Comparison of ENCODE assay signal across 10 cellular contexts in the genomic region with DNA sequence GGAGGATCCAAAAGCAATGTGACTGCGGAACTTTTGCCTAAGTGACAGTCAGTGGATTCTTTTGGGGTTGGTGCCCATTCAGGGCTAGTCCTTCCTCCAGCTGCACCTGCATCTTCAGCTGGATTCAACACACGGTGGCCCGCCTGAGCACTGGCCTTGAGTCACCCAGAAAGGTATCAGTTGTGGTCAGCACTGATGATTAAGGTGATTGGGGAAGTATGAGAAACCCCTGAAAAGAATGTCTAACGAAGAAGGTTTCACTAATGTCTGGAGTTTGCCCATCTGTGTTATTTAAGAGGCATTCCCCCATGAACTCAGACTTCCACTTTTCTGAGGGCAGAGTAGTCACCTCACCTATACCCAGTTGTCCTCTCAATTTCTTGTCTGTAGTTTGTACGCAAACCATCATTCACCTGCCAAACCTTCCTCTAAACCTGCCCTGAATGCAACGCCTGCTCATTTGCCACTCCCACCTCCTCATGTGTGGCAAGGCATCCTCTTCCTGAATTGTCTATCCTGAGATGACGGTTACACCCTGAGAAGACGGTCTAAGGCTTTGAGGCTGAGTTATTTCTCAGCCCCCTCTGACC. TPM values are rescaled to one million over a fixed set of nuclear protein-coding genes. Genes with fewer than 3 reads are reported as not detected.
A peak's percentile ranks its signal among the peaks of the same experiment; 100 is the strongest.
DNase-seq lines count a peak whose midpoint lies in the region; ATAC-seq, FAIRE-seq and TF ChIP-seq lines count a peak whose summit lies in the region.
"Had no signal": no experiment of that assay in that cellular context is flagged by ENCODE, and none has a peak within 500 bp of the region (broad histone marks: within the 10 kb centered on the region; RNA-seq: fewer than 3 reads in every experiment).

No MANE protein-coding gene starts in this region.

- H3K9me3 Mint-ChIP-seq in activated naive CD8-positive, alpha-beta T cell treated with anti-CD3 and anti-CD28 coated beads for 36 hours = peaks cover 3% of the 10 kb centered on the region

- no peak overlapping the region for H3K4me3 ChIP-seq in GM06990 (replicated peaks; ENCODE audit: low read depth, low read length)
- H3K4me3 ChIP-seq in pancreas = no peak overlapping the region
- H3K4me3 ChIP-seq in tibial nerve = no peak overlapping the region

- H3K27ac Mint-ChIP-seq in activated naive CD8-positive, alpha-beta T cell treated with anti-CD3 and anti-CD28 coated beads for 36 hours = peak overlapping the region; percentile 97

- TF ChIP-seq EP300 in tibial nerve (IDR thresholded peaks at IDR 0.05) = no peak

- H3K27ac ChIP-seq in pancreas (no peak overlapping the region), tibial nerve (no peak overlapping the region)

- H3K9me3 ChIP-seq in pancreas (no peaks in the 10 kb centered on the region), tibial nerve (no peaks in the 10 kb centered on the region)

- TF ChIP-seq POLR2A in tibial nerve (IDR thresholded peaks at IDR 0.05) = no peak

- intact Hi-C loops in pancreas (cut with DNase I) = no loop called here

- peaks cover 84% of the 10 kb centered on the region for H3K4me1 Mint-ChIP-seq in activated naive CD8-positive, alpha-beta T cell treated with anti-CD3 and anti-CD28 coated beads for 36 hours

- H3K4me3 Mint-ChIP-seq in activated naive CD8-positive, alpha-beta T cell treated with anti-CD3 and anti-CD28 coated beads for 36 hours = peak overlapping the region; percentile 3

- no peaks in the 10 kb centered on the region for H3K27me3 Mint-ChIP-seq in activated naive CD8-positive, alpha-beta T cell treated with anti-CD3 and anti-CD28 coated beads for 36 hours

- TF ChIP-seq CTCF in GM06990 (IDR thresholded peaks at IDR 0.05; ENCODE audit: insufficient read depth, low read length, poor library complexity, severe bottlenecking) (no peak), pancreas (IDR thresholded peaks at IDR 0.05) (no peak), tibial nerve (IDR thresholded peaks at IDR 0.05) (no peak)

- no peaks in the 10 kb centered on the region for H3K27me3 ChIP-seq in GM06990 (replicated peaks; ENCODE audit: control insufficient read depth, insufficient read depth, low read length)
- H3K27me3 ChIP-seq in pancreas = no peaks in the 10 kb centered on the region
- H3K27me3 ChIP-seq in tibial nerve = no peaks in the 10 kb centered on the region

- no peaks in the 10 kb centered on the region for H3K36me3 ChIP-seq in GM06990 (ENCODE audit: control insufficient read depth, insufficient read depth, low read length)
- H3K36me3 ChIP-seq in pancreas = no peaks in the 10 kb centered on the region
- no peaks in the 10 kb centered on the region for H3K36me3 ChIP-seq in tibial nerve

- WGBS in pancreas, 2 donors = 75 to 84% methylated on average over 8 of the region's 8 CpGs
- 81 to 91% methylated on average over 8 of the region's 8 CpGs for WGBS in tibial nerve, 2 donors

- peaks cover 8% of the 10 kb centered on the region for H3K36me3 Mint-ChIP-seq in activated naive CD8-positive, alpha-beta T cell treated with anti-CD3 and anti-CD28 coated beads for 36 hours

- peak; percentile 62 for DNase-seq in GM06990 (ENCODE audit: extremely low read depth, insufficient read length)
- DNase-seq in activated naive CD8-positive, alpha-beta T cell treated with anti-CD3 and anti-CD28 coated beads for 36 hours = peak; percentile 64
- no peak for DNase-seq in pancreas
- no peak for DNase-seq in tibial nerve (ENCODE audit: low spot score in 2 of 2)
- no peak for DNase-seq in pons (ENCODE audit: low spot score)

- no peaks in the 10 kb centered on the region for H3K4me1 ChIP-seq in pancreas
- H3K4me1 ChIP-seq in tibial nerve = peaks cover 0 to 17% (median 6%) of the 10 kb centered on the region in 4 donors

- FAIRE-seq in pancreas (lab: Jason Lieb, UNC) = no peak

- ATAC-seq in GM21360 (IDR thresholded peaks at IDR 0.05; ENCODE audit: unreplicated experiment) (peak; percentile 26), HG03469 (IDR thresholded peaks at IDR 0.05; ENCODE audit: unreplicated experiment) (peak; percentile 27), pancreas (no peak), esophagus mucosa (no peak)

RNA-seq across cellular contexts. Expression of gene CSF2, which starts 27.2 kb away (rescaled TPM):
- total RNA-seq in activated naive CD8-positive, alpha-beta T cell treated with anti-CD3 and anti-CD28 coated beads for 36 hours = 100 to 1,000 TPM; 103 to 107 TPM
- total RNA-seq in pancreas = under 1 TPM in 1 of 6 donors, not detected in 5; 0.19 TPM
- polyA plus RNA-seq in pancreas = not detected
- total RNA-seq in tibial nerve = not detected
- not detected for total RNA-seq in esophagus mucosa
- total RNA-seq: pulmonary artery endothelial cell, subcutaneous adipose tissue had no signal

RNA-seq across cellular contexts. Expression of gene IL3, which starts 40.3 kb away (rescaled TPM):
- under 1 TPM; 0.20 to 0.49 TPM for total RNA-seq in activated naive CD8-positive, alpha-beta T cell treated with anti-CD3 and anti-CD28 coated beads for 36 hours
- total RNA-seq in pancreas = not detected
- not detected for polyA plus RNA-seq in pancreas
- total RNA-seq in tibial nerve = not detected
- not detected for total RNA-seq in esophagus mucosa
- total RNA-seq: pulmonary artery endothelial cell, subcutaneous adipose tissue had no signal

Comparison
In these comparisons a context has a peak if more than half of its experiments do, and no peak if none do; other contexts are left out.
1. DNase-seq: peak in GM06990 (single experiment) and activated naive CD8-positive, alpha-beta T cell treated with anti-CD3 and anti-CD28 coated beads for 36 hours (single experiment); none in pancreas (0 of 6), tibial nerve (0 of 2) and pons (single experiment).
2. ATAC-seq: peak in GM21360 (single experiment) and HG03469 (single experiment); none in pancreas (0 of 4) and esophagus mucosa (single experiment).
3. RNA of gene CSF2, which starts 27.2 kb away (total RNA-seq): 103 to 107 TPM in activated naive CD8-positive, alpha-beta T cell treated with anti-CD3 and anti-CD28 coated beads for 36 hours; 0.19 TPM in pancreas, not detected in tibial nerve and not detected in esophagus mucosa (single experiment); every median in the first group is over 10 times any median in the second.